In the genomic region with DNA sequence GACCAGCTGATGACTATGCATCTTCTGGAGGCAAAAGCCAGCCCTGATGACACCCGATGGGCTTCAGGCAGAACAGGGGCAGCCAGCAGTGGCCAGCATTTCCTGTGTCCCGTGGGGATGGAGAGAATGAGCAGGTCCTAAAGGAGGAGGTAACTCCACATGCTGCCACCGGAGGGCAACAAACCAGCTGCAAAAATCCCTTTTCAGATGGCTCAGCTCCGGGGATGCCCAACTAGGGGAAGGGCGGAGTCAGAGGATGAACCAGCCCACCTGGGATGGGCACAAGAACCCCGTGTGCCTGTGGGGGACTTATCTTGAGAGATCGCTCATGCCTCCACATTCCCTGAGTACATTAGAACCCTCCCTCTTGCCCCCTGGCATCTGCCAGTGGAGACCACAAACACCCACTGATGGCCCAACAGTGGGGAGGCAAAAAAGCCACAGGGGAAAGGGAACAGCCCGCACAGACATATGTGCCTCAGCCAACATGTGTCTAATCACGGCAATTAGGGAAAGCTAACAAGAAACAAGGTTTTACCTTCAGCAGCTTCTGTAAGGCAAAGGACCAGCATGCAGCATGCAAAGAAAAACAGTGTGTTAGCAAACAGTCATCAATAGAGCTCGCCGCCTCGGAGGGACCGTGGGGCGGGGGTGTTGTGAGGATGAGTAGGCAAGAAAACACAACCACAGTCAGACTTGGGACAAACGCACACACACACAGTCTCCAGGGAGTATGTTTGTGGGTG, we compare ENCODE assay signal across 8 cellular contexts.
DNase-seq lines count a peak whose midpoint lies in the region; ATAC-seq and TF ChIP-seq lines count a peak whose summit lies in the region.

No MANE protein-coding gene starts in this region.

- H3K4me1 ChIP-seq in HEK293 (ENCODE audit: control insufficient read depth, insufficient read depth, low read length) (no peaks in the 10 kb centered on the region), NT2/D1 (ENCODE audit: insufficient read depth, insufficient read length) (peaks cover 8% of the 10 kb centered on the region), iPS-20b (ENCODE audit: insufficient read depth, low read length) (0 out of 2 replicates have a peak, but pooled peaks cover 4% of the 10 kb centered on the region), aorta (ENCODE audit: control insufficient read depth in 1 of 2, insufficient read depth in 2 of 2, low read length in 2 of 2) (no peaks in the 10 kb centered on the region)

- DNase-seq in NT2/D1 (ENCODE audit: low read depth, low spot score) (peak; percentile 44), aorta (no peak)
- DNase-seq in activated T-cell treated with anti-CD3 and anti-CD28 coated beads, Interleukin-2, amount 50 U/mL, for 48 hours: peak; percentile 64 to 73
- DNase-seq in stimulated activated naive CD4-positive, alpha-beta T cell (lab: John Stamatoyannopoulos, UW): peak in 4 of 6 experiments; percentile 3 to 38 (median 9)

- H3K27ac ChIP-seq in C4-2B (no peak overlapping the region), HEK293 (ENCODE audit: extremely low read depth, low read depth, low read length) (no peak overlapping the region), iPS-20b (ENCODE audit: low read length) (no peak overlapping the region), aorta (ENCODE audit: low read depth in 1 of 2, low read length in 2 of 2) (no peak overlapping the region)

- H3K4me3 ChIP-seq in HEK293 (ENCODE audit: low read depth, low read length): no peak overlapping the region
- H3K4me3 ChIP-seq in NT2/D1 (ENCODE audit: insufficient read length, low read depth): no peak overlapping the region
- no peak overlapping the region for H3K4me3 ChIP-seq in iPS-20b (ENCODE audit: low read length)
- no peak overlapping the region for H3K4me3 ChIP-seq in aorta (ENCODE audit: low read length in 2 of 2)

- no peaks in the 10 kb centered on the region for H3K9me3 ChIP-seq in HEK293 (ENCODE audit: control insufficient read depth, insufficient read depth, low read depth, low read length)
- H3K9me3 ChIP-seq in NT2/D1 (ENCODE audit: insufficient read depth, low read length): no peaks in the 10 kb centered on the region
- no peaks in the 10 kb centered on the region for H3K9me3 ChIP-seq in iPS-20b (ENCODE audit: insufficient read depth, low read depth, low read length)
- no peaks in the 10 kb centered on the region for H3K9me3 ChIP-seq in aorta (ENCODE audit: control insufficient read depth, low read length)

- H3K9ac ChIP-seq in NT2/D1 (ENCODE audit: insufficient read length, low read depth) (no peak overlapping the region), iPS-20b (ENCODE audit: low read depth, low read length) (0 out of 2 replicates have a peak overlapping the region, but pooled peaks have one; percentile 12)

- intact Hi-C loops in aorta (cut with DNase I): loop anchor here in 1 of 2 donors (2.0 kb wide), 1 partner anchor 153 kb away; no protein-coding TSS in a partner anchor

- ATAC-seq in aorta (ENCODE audit: low FRiP score) (no peak), GM19328 (IDR thresholded peaks at IDR 0.05; ENCODE audit: unreplicated experiment) (no peak)

- CTCF ChIA-PET in HEK293 (lab: Yijun Ruan, JAX): interaction anchor here (0.5 to 16.5 kb wide), 72 partner anchors 8 to 972 kb away, joined by 3 to 680 read pairs (median 5); partner anchors contain the start of genes MYO18A, PHF12, PIPOX and RPL23A

- no peaks in the 10 kb centered on the region for H3K27me3 ChIP-seq in NT2/D1 (ENCODE audit: insufficient read depth, insufficient read length)
- H3K27me3 ChIP-seq in iPS-20b (ENCODE audit: insufficient read depth, low read length): no peaks in the 10 kb centered on the region
- no peaks in the 10 kb centered on the region for H3K27me3 ChIP-seq in aorta (ENCODE audit: control insufficient read depth in 1 of 2, insufficient read depth in 2 of 2, low read length in 1 of 2)

- TF ChIP-seq CTCF in C4-2B (conservative IDR thresholded peaks at IDR 0.05) (peak; percentile 64), HEK293 (tag by site-specific recombination; IDR thresholded peaks at IDR 0.05) (peak; percentile 52)

- POLR2A ChIA-PET in HEK293 (lab: Yijun Ruan, JAX): interaction anchor here (0.6 to 2.0 kb wide), 4 partner anchors 25 to 396 kb away, joined by 3 to 11 read pairs (median 8); partner anchors contain the start of genes PHF12 and RPL23A

- 57 to 61% methylated on average over 15 of the region's 15 CpGs for WGBS in aorta, 2 donors

- peaks cover 0 to 42% of the 10 kb centered on the region in 2 experiments; a peak in 2 of 3 replicates for H3K36me3 ChIP-seq in HEK293 (ENCODE audit: control insufficient read depth in 2 of 2, insufficient read depth in 1 of 2, low read length in 2 of 2)
- peaks cover 43% of the 10 kb centered on the region for H3K36me3 ChIP-seq in NT2/D1 (ENCODE audit: insufficient read depth, insufficient read length, low read length)
- peaks cover 21% of the 10 kb centered on the region; the same call in 1 of the 2 replicates for H3K36me3 ChIP-seq in iPS-20b (ENCODE audit: insufficient read depth, low read depth, low read length)
- H3K36me3 ChIP-seq in aorta (ENCODE audit: control insufficient read depth in 1 of 2, insufficient read depth in 2 of 2, low read length in 1 of 2): peaks cover 0 to 8% of the 10 kb centered on the region in 2 donors

TF ChIP-seq in HEK293, 187 proteins besides CTCF, POLR2A, EP300 and RAD21 (continues in another document):
- TF ChIP-seq ZNF610 (tag by site-specific recombination; IDR thresholded peaks at IDR 0.05; ENCODE audit: borderline replicate concordance): no peak
- TF ChIP-seq, protein P1, sequence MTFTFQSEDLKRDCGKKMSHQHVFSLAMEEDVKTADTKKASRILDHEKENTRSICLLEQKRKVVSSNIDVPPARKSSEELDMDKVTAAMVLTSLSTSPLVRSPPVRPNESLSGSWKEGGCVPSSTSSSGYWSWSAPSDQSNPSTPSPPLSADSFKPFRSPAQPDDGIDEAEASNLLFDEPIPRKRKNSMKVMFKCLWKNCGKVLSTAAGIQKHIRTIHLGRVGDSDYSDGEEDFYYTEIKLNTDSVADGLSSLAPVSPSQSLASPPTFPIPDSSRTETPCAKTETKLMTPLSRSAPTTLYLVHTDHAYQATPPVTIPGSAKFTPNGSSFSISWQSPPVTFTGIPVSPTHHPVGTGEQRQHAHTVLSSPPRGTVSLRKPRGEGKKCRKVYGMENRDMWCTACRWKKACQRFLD (tag by site-specific recombination; IDR thresholded peaks at IDR 0.05): no peak
- TF ChIP-seq YY1 (tag by site-specific recombination; IDR thresholded peaks at IDR 0.05): no peak
- TF ChIP-seq ZEB2 (tag by site-specific recombination; IDR thresholded peaks at IDR 0.05): no peak
- no peak for TF ChIP-seq ZNF146 (tag by site-specific recombination; IDR thresholded peaks at IDR 0.05)
- TF ChIP-seq, protein P2, sequence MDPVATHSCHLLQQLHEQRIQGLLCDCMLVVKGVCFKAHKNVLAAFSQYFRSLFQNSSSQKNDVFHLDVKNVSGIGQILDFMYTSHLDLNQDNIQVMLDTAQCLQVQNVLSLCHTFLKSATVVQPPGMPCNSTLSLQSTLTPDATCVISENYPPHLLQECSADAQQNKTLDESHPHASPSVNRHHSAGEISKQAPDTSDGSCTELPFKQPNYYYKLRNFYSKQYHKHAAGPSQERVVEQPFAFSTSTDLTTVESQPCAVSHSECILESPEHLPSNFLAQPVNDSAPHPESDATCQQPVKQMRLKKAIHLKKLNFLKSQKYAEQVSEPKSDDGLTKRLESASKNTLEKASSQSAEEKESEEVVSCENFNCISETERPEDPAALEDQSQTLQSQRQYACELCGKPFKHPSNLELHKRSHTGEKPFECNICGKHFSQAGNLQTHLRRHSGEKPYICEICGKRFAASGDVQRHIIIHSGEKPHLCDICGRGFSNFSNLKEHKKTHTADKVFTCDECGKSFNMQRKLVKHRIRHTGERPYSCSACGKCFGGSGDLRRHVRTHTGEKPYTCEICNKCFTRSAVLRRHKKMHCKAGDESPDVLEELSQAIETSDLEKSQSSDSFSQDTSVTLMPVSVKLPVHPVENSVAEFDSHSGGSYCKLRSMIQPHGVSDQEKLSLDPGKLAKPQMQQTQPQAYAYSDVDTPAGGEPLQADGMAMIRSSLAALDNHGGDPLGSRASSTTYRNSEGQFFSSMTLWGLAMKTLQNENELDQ (tag by site-specific recombination; IDR thresholded peaks at IDR 0.05; ENCODE audit: low read depth): no peak
- TF ChIP-seq ZNF792 (tag by site-specific recombination; IDR thresholded peaks at IDR 0.05): no peak
- TF ChIP-seq GFI1B (tag by site-specific recombination; IDR thresholded peaks at IDR 0.05): no peak
- TF ChIP-seq SP3 (tag by site-specific recombination; IDR thresholded peaks at IDR 0.05): no peak
- no peak for TF ChIP-seq ZXDB (tag by site-specific recombination; IDR thresholded peaks at IDR 0.05)
- TF ChIP-seq RBAK (tag by site-specific recombination; IDR thresholded peaks at IDR 0.05): no peak
- no peak for TF ChIP-seq ZNF658 (tag by site-specific recombination; IDR thresholded peaks at IDR 0.05)
- TF ChIP-seq EGR2 (tag by site-specific recombination; IDR thresholded peaks at IDR 0.05; ENCODE audit: low read depth): no peak
- TF ChIP-seq ZNF335 (tag by site-specific recombination; conservative IDR thresholded peaks at IDR 0.05): no peak
- TF ChIP-seq ZNF18 (tag by site-specific recombination; IDR thresholded peaks at IDR 0.05): no peak
- TF ChIP-seq ZNF544 (tag by site-specific recombination; IDR thresholded peaks at IDR 0.05): no peak
- no peak for TF ChIP-seq ZNF174 (tag by site-specific recombination; IDR thresholded peaks at IDR 0.05)
- peak; percentile 52 for TF ChIP-seq ZIC2 (tag by site-specific recombination; IDR thresholded peaks at IDR 0.05)
- TF ChIP-seq ZNF621 (tag by site-specific recombination; IDR thresholded peaks at IDR 0.05): no peak

Comparison
In these comparisons a context has a peak if more than half of its experiments do, and no peak if none do; other contexts are left out.
1. DNase-seq: peak in NT2/D1 (single experiment), activated T-cell treated with anti-CD3 and anti-CD28 coated beads, Interleukin-2, amount 50 U/mL, for 48 hours (2 of 2) and stimulated activated naive CD4-positive, alpha-beta T cell (4 of 6); none in aorta (0 of 2).